ENCODE assay signal across 1 cellular context in the genomic region with DNA sequence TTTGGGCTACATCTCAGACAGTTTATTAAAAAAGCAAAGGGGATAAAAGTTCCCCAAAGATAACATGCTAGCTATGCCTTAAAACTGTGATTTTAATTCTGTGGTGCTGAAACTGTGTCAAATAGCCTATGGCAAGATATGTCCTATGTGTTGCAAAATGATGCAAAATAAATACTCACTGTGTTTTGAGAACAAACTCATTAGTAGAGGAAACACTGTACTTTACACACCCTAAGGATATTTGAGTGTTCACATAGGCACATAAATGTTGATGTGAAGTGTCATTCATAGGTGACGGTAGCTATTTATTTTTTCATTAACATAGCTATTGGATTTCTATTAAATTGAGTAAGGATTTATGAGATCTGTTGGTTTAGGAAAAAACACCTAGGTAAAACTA.
TF ChIP-seq lines count a peak whose summit lies in the region.

No MANE protein-coding gene starts in this region.

TF ChIP-seq in SK-N-SH, 30 proteins besides CTCF, POLR2A, EP300 and RAD21 (continued from another document):
- TF ChIP-seq, protein P1, sequence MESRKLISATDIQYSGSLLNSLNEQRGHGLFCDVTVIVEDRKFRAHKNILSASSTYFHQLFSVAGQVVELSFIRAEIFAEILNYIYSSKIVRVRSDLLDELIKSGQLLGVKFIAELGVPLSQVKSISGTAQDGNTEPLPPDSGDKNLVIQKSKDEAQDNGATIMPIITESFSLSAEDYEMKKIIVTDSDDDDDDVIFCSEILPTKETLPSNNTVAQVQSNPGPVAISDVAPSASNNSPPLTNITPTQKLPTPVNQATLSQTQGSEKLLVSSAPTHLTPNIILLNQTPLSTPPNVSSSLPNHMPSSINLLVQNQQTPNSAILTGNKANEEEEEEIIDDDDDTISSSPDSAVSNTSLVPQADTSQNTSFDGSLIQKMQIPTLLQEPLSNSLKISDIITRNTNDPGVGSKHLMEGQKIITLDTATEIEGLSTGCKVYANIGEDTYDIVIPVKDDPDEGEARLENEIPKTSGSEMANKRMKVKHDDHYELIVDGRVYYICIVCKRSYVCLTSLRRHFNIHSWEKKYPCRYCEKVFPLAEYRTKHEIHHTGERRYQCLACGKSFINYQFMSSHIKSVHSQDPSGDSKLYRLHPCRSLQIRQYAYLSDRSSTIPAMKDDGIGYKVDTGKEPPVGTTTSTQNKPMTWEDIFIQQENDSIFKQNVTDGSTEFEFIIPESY (IDR thresholded peaks at IDR 0.05; ENCODE audit: borderline replicate concordance, low read depth), result no peak
- TF ChIP-seq RXRA (IDR thresholded peaks at IDR 0.05; ENCODE audit: borderline replicate concordance, low read depth) (no peak), FOXJ3 (CRISPR knock-in tag; IDR thresholded peaks at IDR 0.05) (no peak), TEAD4 (IDR thresholded peaks at IDR 0.05; ENCODE audit: borderline replicate concordance, insufficient read depth) (no peak)
- TF ChIP-seq, protein P2, sequence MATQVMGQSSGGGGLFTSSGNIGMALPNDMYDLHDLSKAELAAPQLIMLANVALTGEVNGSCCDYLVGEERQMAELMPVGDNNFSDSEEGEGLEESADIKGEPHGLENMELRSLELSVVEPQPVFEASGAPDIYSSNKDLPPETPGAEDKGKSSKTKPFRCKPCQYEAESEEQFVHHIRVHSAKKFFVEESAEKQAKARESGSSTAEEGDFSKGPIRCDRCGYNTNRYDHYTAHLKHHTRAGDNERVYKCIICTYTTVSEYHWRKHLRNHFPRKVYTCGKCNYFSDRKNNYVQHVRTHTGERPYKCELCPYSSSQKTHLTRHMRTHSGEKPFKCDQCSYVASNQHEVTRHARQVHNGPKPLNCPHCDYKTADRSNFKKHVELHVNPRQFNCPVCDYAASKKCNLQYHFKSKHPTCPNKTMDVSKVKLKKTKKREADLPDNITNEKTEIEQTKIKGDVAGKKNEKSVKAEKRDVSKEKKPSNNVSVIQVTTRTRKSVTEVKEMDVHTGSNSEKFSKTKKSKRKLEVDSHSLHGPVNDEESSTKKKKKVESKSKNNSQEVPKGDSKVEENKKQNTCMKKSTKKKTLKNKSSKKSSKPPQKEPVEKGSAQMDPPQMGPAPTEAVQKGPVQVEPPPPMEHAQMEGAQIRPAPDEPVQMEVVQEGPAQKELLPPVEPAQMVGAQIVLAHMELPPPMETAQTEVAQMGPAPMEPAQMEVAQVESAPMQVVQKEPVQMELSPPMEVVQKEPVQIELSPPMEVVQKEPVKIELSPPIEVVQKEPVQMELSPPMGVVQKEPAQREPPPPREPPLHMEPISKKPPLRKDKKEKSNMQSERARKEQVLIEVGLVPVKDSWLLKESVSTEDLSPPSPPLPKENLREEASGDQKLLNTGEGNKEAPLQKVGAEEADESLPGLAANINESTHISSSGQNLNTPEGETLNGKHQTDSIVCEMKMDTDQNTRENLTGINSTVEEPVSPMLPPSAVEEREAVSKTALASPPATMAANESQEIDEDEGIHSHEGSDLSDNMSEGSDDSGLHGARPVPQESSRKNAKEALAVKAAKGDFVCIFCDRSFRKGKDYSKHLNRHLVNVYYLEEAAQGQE (IDR thresholded peaks at IDR 0.05; ENCODE audit: low read depth, low read length), result no peak
